In the genomic region with DNA sequence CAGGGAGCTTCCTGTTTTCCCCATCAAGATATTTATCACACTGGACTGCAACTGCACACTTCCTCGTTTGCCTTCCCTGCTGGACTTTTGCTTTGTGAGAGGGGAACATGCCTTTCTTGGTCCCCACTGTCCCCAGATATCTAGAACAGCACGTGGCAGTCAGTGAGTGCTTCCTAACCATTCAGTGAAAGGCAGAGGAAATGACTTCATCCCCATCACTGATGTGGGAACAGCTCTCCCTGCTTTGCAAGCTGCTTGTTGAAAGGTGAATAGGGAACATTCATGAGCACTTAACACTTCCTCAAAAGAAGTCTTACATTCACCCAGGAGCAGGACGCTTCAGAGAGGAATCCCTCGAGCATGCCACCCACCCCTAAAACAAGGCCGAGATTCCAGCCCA, we compare ENCODE assay signal across 15 cellular contexts.
DNase-seq lines count a peak whose midpoint lies in the region; ATAC-seq, FAIRE-seq and TF ChIP-seq lines count a peak whose summit lies in the region.
"Had no signal": no experiment of that assay in that cellular context is flagged by ENCODE, and none has a peak within 500 bp of the region (broad histone marks: within the 10 kb centered on the region; RNA-seq: fewer than 3 reads in every experiment).

No MANE protein-coding gene starts in this region.

- BruUV-seq in HepG2 (replicated peaks; lab: Mats Ljungman, UMichigan): no TSS peak

- H3K36me3 ChIP-seq in right lobe of liver (peaks cover 0 to 2% (median 0%) of the 10 kb centered on the region in 4 donors), HepG2 (replicated peaks in 1 of 2; ENCODE audit: control insufficient read depth in 1 of 2, insufficient read depth in 2 of 2, low read length in 2 of 2) (no peaks in the 10 kb centered on the region)
- H3K36me3 ChIP-seq: BE2C had no signal

- WGBS in right lobe of liver (ENCODE audit: insufficient coverage, low coverage, low lambda C conversion rate, missing lambda C conversion rate): 6% methylated on average over 2 of the region's 5 CpGs
- 7% methylated on average over 2 of the region's 5 CpGs for WGBS in HepG2 (ENCODE audit: low lambda C conversion rate)

- POLR2A ChIA-PET in HepG2 (lab: Yijun Ruan, JAX): no interaction called here

- CTCF ChIA-PET in HepG2 (lab: Yijun Ruan, JAX; ENCODE audit: low intra/inter-chr PET ratio, low total read pairs): no interaction called here

- H3K27me3 ChIP-seq in right lobe of liver (no peaks in the 10 kb centered on the region), HepG2 (ENCODE audit: control insufficient read depth in 1 of 2, insufficient read depth in 2 of 2, low read length in 2 of 2) (no peaks in the 10 kb centered on the region)
- H3K27me3 ChIP-seq: BE2C had no signal

- no peaks in the 10 kb centered on the region for H4K20me1 ChIP-seq in HepG2 (ENCODE audit: insufficient read depth, low read length)

- no peaks in the 10 kb centered on the region for H3K9me3 ChIP-seq in right lobe of liver
- no peaks in the 10 kb centered on the region for H3K9me3 ChIP-seq in HepG2 (ENCODE audit: low read length)
- H3K9me3 ChIP-seq: BE2C had no signal

- intact Hi-C loops in right lobe of liver (cut with DNase I): loop anchor here in 1 of 2 donors (10.0 kb wide), 1 partner anchor 262 kb away; no protein-coding TSS in a partner anchor
- intact Hi-C loops in HepG2 (cut with micrococcal nuclease; ENCODE audit: unreplicated experiment): no loop called here
- intact Hi-C loops in sciatic nerve (cut with DNase I): no loop called here

- no peak overlapping the region for H3K4me2 ChIP-seq in HepG2 (ENCODE audit: low read depth, low read length)

- H3K9ac ChIP-seq in HepG2 (ENCODE audit: insufficient read depth, low read depth, low read length): no peak overlapping the region

- in situ Hi-C loops in HepG2 (cut with HindIII; ENCODE audit: extremely low pct_ligation_motif_present, low pct_unique_long_range_greater_than_20kb): no loop called here
- in situ Hi-C loops in SK-MEL-5 (cut with HindIII; ENCODE audit: low pct_unique_long_range_greater_than_20kb, low sequenced_read_pairs): no loop called here

- no peak for FAIRE-seq in HepG2 (lab: Jason Lieb, UNC)
- FAIRE-seq: frontal cortex had no signal

- H3K4me3 ChIP-seq in right lobe of liver: no peak overlapping the region
- no peak overlapping the region for H3K4me3 ChIP-seq in HepG2 (replicated peaks in 1 of 3; ENCODE audit: insufficient read depth in 1 of 3, low read depth in 2 of 3, low read length in 3 of 3)
- no peak overlapping the region for H3K4me3 ChIP-seq in foreskin fibroblast (ENCODE audit: low read depth in 1 of 2, low read length in 2 of 2)

- H3K79me2 ChIP-seq in HepG2 (ENCODE audit: insufficient read depth, low read length): no peaks in the 10 kb centered on the region

- TF ChIP-seq CTCF in right lobe of liver (IDR thresholded peaks at IDR 0.05): no peak
- TF ChIP-seq CTCF in HepG2 (CRISPR knock-in tag; IDR thresholded peaks at IDR 0.05): no peak
- no peak for TF ChIP-seq CTCF in foreskin fibroblast (IDR thresholded peaks at IDR 0.05; ENCODE audit: low read depth, low read length)

- TF ChIP-seq RAD21 in HepG2 (CRISPR knock-in tag; IDR thresholded peaks at IDR 0.05): no peak

- no peak for DNase-seq in right lobe of liver
- DNase-seq in HepG2 (ENCODE audit: low spot score): no peak
- peak; percentile 16 for DNase-seq in SK-MEL-5 (ENCODE audit: low read depth, low spot score)
- DNase-seq in foreskin fibroblast: peak; percentile 37 to 53
- DNase-seq in sciatic nerve (ENCODE audit: low spot score): no peak
- DNase-seq in activated CD8-positive, alpha-beta memory T cell treated with anti-CD3 and anti-CD28 coated beads for 24 hours: no peak
- no peak for DNase-seq in amniotic stem cell (lab: John Stamatoyannopoulos, UW)
- DNase-seq in NK-92 (lab: John Stamatoyannopoulos, UW; ENCODE audit: unreplicated experiment): no peak
- DNase-seq: activated naive CD8-positive, alpha-beta T cell treated with anti-CD3 and anti-CD28 coated beads, Interleukin-2, amount 10 ng/mL, durations not matched to agents 7 days and 5 days; BE2C; cortex of kidney; naive thymus-derived CD4-positive, alpha-beta T cell; NCI-H2107; T-cell had no signal

- ATAC-seq in right lobe of liver (peak in 3 of 4 donors; percentile 26 to 48 (median 45)), HepG2 (no peak), sciatic nerve (peak; percentile 34)
- ATAC-seq: naive thymus-derived CD4-positive, alpha-beta T cell; T-cell had no signal

- no peak for TF ChIP-seq POLR2A in right lobe of liver (IDR thresholded peaks at IDR 0.05)
- TF ChIP-seq POLR2A in HepG2 (IDR thresholded peaks at IDR 0.05; ENCODE audit: insufficient read depth in 1 of 2, low read depth in 2 of 2, low read length in 2 of 2): no peak

- no peak overlapping the region for H2AFZ ChIP-seq in HepG2 (ENCODE audit: low read length)

- no peak for TF ChIP-seq EP300 in HepG2 (IDR thresholded peaks at IDR 0.05; ENCODE audit: low read depth in 2 of 2, low read length in 2 of 2)
- no peak for TF ChIP-seq EP300 in HepG2 (CRISPR knock-in tag; IDR thresholded peaks at IDR 0.05; ENCODE audit: borderline replicate concordance)

- H3K27ac ChIP-seq in right lobe of liver (no peak overlapping the region), HepG2 (ENCODE audit: extremely low read length, insufficient read depth, low read length) (no peak overlapping the region)

- no peaks in the 10 kb centered on the region for H3K4me1 ChIP-seq in right lobe of liver
- no peaks in the 10 kb centered on the region for H3K4me1 ChIP-seq in HepG2 (ENCODE audit: insufficient read depth, low read length)
- H3K4me1 ChIP-seq: BE2C had no signal

TF ChIP-seq in HepG2, 621 proteins besides CTCF, POLR2A, EP300 and RAD21:
- TF ChIP-seq, protein P1, sequence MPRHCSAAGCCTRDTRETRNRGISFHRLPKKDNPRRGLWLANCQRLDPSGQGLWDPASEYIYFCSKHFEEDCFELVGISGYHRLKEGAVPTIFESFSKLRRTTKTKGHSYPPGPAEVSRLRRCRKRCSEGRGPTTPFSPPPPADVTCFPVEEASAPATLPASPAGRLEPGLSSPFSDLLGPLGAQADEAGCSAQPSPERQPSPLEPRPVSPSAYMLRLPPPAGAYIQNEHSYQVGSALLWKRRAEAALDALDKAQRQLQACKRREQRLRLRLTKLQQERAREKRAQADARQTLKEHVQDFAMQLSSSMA (CRISPR knock-in tag; IDR thresholded peaks at IDR 0.05): no peak
- no peak for TF ChIP-seq CC2D1A (CRISPR knock-in tag; IDR thresholded peaks at IDR 0.05)
- no peak for TF ChIP-seq SP2 (CRISPR knock-in tag; IDR thresholded peaks at IDR 0.05)
- TF ChIP-seq ZNF296 (CRISPR knock-in tag; conservative IDR thresholded peaks at IDR 0.05): no peak
- no peak for TF ChIP-seq ZSCAN20 (CRISPR knock-in tag; IDR thresholded peaks at IDR 0.05; ENCODE audit: borderline replicate concordance)
- TF ChIP-seq DR1 (CRISPR knock-in tag; IDR thresholded peaks at IDR 0.05): no peak
- TF ChIP-seq, protein P2, sequence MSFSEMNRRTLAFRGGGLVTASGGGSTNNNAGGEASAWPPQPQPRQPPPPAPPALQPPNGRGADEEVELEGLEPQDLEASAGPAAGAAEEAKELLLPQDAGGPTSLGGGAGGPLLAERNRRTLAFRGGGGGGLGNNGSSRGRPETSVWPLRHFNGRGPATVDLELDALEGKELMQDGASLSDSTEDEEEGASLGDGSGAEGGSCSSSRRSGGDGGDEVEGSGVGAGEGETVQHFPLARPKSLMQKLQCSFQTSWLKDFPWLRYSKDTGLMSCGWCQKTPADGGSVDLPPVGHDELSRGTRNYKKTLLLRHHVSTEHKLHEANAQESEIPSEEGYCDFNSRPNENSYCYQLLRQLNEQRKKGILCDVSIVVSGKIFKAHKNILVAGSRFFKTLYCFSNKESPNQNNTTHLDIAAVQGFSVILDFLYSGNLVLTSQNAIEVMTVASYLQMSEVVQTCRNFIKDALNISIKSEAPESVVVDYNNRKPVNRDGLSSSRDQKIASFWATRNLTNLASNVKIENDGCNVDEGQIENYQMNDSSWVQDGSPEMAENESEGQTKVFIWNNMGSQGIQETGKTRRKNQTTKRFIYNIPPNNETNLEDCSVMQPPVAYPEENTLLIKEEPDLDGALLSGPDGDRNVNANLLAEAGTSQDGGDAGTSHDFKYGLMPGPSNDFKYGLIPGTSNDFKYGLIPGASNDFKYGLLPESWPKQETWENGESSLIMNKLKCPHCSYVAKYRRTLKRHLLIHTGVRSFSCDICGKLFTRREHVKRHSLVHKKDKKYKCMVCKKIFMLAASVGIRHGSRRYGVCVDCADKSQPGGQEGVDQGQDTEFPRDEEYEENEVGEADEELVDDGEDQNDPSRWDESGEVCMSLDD (CRISPR knock-in tag; IDR thresholded peaks at IDR 0.05; ENCODE audit: borderline replicate concordance): no peak
- no peak for TF ChIP-seq ZNF24 (IDR thresholded peaks at IDR 0.05)
- TF ChIP-seq SRSF4 (IDR thresholded peaks at IDR 0.05; ENCODE audit: low read depth, low read length, poor library complexity, severe bottlenecking): no peak
- no peak for TF ChIP-seq ZNF207 (IDR thresholded peaks at IDR 0.05; ENCODE audit: borderline replicate concordance)
- no peak for TF ChIP-seq GZF1 (CRISPR knock-in tag; IDR thresholded peaks at IDR 0.05)
- no peak for TF ChIP-seq SMARCC2 (IDR thresholded peaks at IDR 0.05)

Comparison
In these comparisons a context has a peak if more than half of its experiments do, and no peak if none do; other contexts are left out.
1. DNase-seq: peak in SK-MEL-5 (single experiment) and foreskin fibroblast (2 of 2); none in right lobe of liver (0 of 3), HepG2 (single experiment), sciatic nerve (single experiment), activated CD8-positive, alpha-beta memory T cell treated with anti-CD3 and anti-CD28 coated beads for 24 hours (single experiment), amniotic stem cell (single experiment) and NK-92 (single experiment).